ENCODE assay signal across 8 cellular contexts in genomic region chr2:224586127-224586702, GRCh38. TPM values are rescaled to one million over a fixed set of nuclear protein-coding genes. Genes with fewer than 3 reads are reported as not detected.
DNase-seq lines count a peak whose midpoint lies in the region; ATAC-seq and TF ChIP-seq lines count a peak whose summit lies in the region.

No MANE protein-coding gene starts in this region.

- H3K27me3 Mint-ChIP-seq in activated naive CD4-positive, alpha-beta T cell treated with anti-CD3 and anti-CD28 coated beads, Interleukin-2, amount 50 U/mL, for 24 hours, result no peaks in the 10 kb centered on the region
- no peaks in the 10 kb centered on the region for H3K27me3 Mint-ChIP-seq in activated B cell treated with CpG ODN at 0.5 μM for 24 hours

- WGBS in suprapubic skin, result 7% methylated on average over 7 of the region's 7 CpGs

- peak overlapping the region; percentile 93 for H3K4me3 Mint-ChIP-seq in activated naive CD4-positive, alpha-beta T cell treated with anti-CD3 and anti-CD28 coated beads, Interleukin-2, amount 50 U/mL, for 24 hours
- H3K4me3 Mint-ChIP-seq in activated B cell treated with CpG ODN at 0.5 μM for 24 hours, result peak overlapping the region; percentile 95

- TF ChIP-seq EP300 in suprapubic skin (IDR thresholded peaks at IDR 0.05), result no peak

- TF ChIP-seq CTCF in activated B cell treated with CpG ODN at 0.5 μM for 24 hours (IDR thresholded peaks at IDR 0.05) (no peak), suprapubic skin (IDR thresholded peaks at IDR 0.05) (no peak)

- TF ChIP-seq POLR2A in suprapubic skin (IDR thresholded peaks at IDR 0.05), result no peak

- peak overlapping the region; percentile 95 for H3K27ac ChIP-seq in suprapubic skin

- POLR2A ChIA-PET in activated B cell treated with CpG ODN at 0.5 μM for 24 hours (lab: Charles Lee), result interaction anchor here (0.7 to 5.5 kb wide), 18 partner anchors 10 to 757 kb away, joined by 3 to 84 read pairs (median 6); partner anchors contain the start of gene WDFY1

- intact Hi-C loops in activated B cell treated with CpG ODN at 0.5 μM for 24 hours (cut with micrococcal nuclease), result loop anchor here (5.0 kb wide), 1 partner anchor 689 kb away; no protein-coding TSS in a partner anchor

- peaks cover 4% of the 10 kb centered on the region for H3K36me3 Mint-ChIP-seq in activated naive CD4-positive, alpha-beta T cell treated with anti-CD3 and anti-CD28 coated beads, Interleukin-2, amount 50 U/mL, for 24 hours
- peaks cover 15% of the 10 kb centered on the region for H3K36me3 Mint-ChIP-seq in activated B cell treated with CpG ODN at 0.5 μM for 24 hours (ENCODE audit: low read depth)

- H3K4me3 ChIP-seq in iPS-18c (ENCODE audit: insufficient read depth, low read depth, low read length) (peak overlapping the region; percentile 79), suprapubic skin (peak overlapping the region; percentile 73)

- peaks cover 30% of the 10 kb centered on the region for H3K4me1 Mint-ChIP-seq in activated naive CD4-positive, alpha-beta T cell treated with anti-CD3 and anti-CD28 coated beads, Interleukin-2, amount 50 U/mL, for 24 hours
- peaks cover 39% of the 10 kb centered on the region for H3K4me1 Mint-ChIP-seq in activated B cell treated with CpG ODN at 0.5 μM for 24 hours

- DNase-seq in activated naive CD4-positive, alpha-beta T cell (lab: John Stamatoyannopoulos, UW), result no peak
- DNase-seq in activated B cell treated with CpG ODN at 0.5 μM for 24 hours (no peak), suprapubic skin (ENCODE audit: low spot score in 2 of 2) (no peak), islet precursor cell (no peak), AG08395 (ENCODE audit: low spot score) (no peak)

- H3K27me3 ChIP-seq in suprapubic skin, result no peaks in the 10 kb centered on the region

- ATAC-seq in activated B cell treated with CpG ODN at 0.5 μM for 24 hours (ENCODE audit: low read depth) (no peak), GM18861 (IDR thresholded peaks at IDR 0.05; ENCODE audit: unreplicated experiment) (no peak)

- H3K9me3 ChIP-seq in iPS-18c (ENCODE audit: control insufficient read depth, insufficient read depth, low read length) (no peaks in the 10 kb centered on the region), suprapubic skin (no peaks in the 10 kb centered on the region)

- CTCF ChIA-PET in activated B cell treated with CpG ODN at 0.5 μM for 24 hours (lab: Charles Lee), result interaction anchor here (0.9 to 1.1 kb wide), 2 partner anchors 17 to 63 kb away, joined by 3 read pairs; no protein-coding TSS in a partner anchor

- no peaks in the 10 kb centered on the region for H3K36me3 ChIP-seq in suprapubic skin

- H3K4me1 ChIP-seq in suprapubic skin, result peaks cover 30% of the 10 kb centered on the region

- no peaks in the 10 kb centered on the region for H3K9me3 Mint-ChIP-seq in activated naive CD4-positive, alpha-beta T cell treated with anti-CD3 and anti-CD28 coated beads, Interleukin-2, amount 50 U/mL, for 24 hours
- H3K9me3 Mint-ChIP-seq in activated B cell treated with CpG ODN at 0.5 μM for 24 hours, result no peaks in the 10 kb centered on the region

- peak overlapping the region; percentile 94 for H3K27ac Mint-ChIP-seq in activated naive CD4-positive, alpha-beta T cell treated with anti-CD3 and anti-CD28 coated beads, Interleukin-2, amount 50 U/mL, for 24 hours
- peak overlapping the region; percentile 93 for H3K27ac Mint-ChIP-seq in activated B cell treated with CpG ODN at 0.5 μM for 24 hours

RNA-seq across cellular contexts. Expression of gene CUL3, which starts 1.1 kb away (rescaled TPM):
- total RNA-seq in activated B cell treated with CpG ODN at 0.5 μM for 24 hours, result 99.4 and 114 TPM in 2 replicates
- total RNA-seq in suprapubic skin, result 10 to 100 TPM; 68.9 to 88.4 (median 77.7) TPM
